Comparison of ENCODE assay signal across 1 cellular context in the genomic region with DNA sequence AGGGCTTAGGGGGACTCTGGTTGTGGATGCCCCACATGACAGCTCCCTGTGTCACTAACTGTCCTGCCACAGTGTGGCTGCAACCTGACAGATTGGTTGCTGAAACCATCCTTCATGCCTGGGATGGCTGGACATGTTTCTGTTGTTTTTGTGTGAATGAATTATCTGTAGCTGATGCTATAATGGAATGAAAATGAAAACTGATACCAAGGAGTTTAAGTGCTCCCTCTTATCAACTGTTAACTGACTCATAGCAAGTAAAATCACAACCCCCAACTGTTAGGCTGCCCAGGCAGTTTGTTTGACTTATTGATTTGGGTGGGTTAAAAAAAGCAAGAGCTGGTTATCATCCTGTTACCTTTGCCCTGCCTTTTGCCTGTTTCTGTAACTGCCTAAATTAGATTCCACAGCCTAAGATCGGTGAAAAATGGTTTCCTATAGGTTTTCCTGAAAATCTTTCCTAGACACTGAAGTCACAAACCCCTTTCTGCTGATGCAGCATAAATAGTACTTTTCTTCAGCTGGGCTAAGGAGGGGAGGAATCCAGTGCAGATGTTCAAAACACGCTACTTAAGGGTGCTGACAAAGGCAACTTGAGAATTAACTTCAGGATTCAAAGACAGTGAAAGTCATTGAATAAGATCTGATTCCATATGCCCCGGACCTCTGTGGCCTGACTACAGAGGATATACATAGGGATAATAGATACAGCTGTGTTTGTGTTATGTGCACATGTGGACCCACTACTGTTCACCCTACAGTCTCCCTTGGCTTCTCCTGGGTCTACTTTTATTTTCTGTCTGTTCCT.
TF ChIP-seq lines count a peak whose summit lies in the region.

No MANE protein-coding gene starts in this region.

TF ChIP-seq in HEK293, 187 proteins besides CTCF, POLR2A, EP300 and RAD21 (continues in another document):
- peak; percentile 86 for TF ChIP-seq KLF17 (tag by site-specific recombination; IDR thresholded peaks at IDR 0.05)
- TF ChIP-seq, protein P1, sequence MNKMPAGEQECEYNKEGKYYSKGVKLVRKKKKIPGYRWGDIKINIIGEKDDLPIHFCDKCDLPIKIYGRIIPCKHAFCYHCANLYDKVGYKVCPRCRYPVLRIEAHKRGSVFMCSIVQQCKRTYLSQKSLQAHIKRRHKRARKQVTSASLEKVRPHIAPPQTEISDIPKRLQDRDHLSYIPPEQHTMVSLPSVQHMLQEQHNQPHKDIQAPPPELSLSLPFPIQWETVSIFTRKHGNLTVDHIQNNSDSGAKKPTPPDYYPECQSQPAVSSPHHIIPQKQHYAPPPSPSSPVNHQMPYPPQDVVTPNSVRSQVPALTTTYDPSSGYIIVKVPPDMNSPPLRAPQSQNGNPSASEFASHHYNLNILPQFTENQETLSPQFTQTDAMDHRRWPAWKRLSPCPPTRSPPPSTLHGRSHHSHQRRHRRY (tag by site-specific recombination; IDR thresholded peaks at IDR 0.05) = no peak
- TF ChIP-seq ZBTB8A (tag by site-specific recombination; IDR thresholded peaks at IDR 0.05) = no peak
- TF ChIP-seq, protein P2, sequence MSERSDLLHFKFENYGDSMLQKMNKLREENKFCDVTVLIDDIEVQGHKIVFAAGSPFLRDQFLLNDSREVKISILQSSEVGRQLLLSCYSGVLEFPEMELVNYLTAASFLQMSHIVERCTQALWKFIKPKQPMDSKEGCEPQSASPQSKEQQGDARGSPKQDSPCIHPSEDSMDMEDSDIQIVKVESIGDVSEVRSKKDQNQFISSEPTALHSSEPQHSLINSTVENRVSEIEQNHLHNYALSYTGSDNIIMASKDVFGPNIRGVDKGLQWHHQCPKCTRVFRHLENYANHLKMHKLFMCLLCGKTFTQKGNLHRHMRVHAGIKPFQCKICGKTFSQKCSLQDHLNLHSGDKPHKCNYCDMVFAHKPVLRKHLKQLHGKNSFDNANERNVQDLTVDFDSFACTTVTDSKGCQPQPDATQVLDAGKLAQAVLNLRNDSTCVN (tag by site-specific recombination; optimal IDR thresholded peaks at IDR 0.05) = no peak
- TF ChIP-seq PRDM4 (tag by site-specific recombination; IDR thresholded peaks at IDR 0.05) = peak; percentile 49; the same call in 1 of the 2 replicates
- peak; percentile 74; the same call in 1 of the 2 replicates for TF ChIP-seq ZNF843 (tag by site-specific recombination; IDR thresholded peaks at IDR 0.05)
- peak; percentile 34; the same call in 1 of the 2 replicates for TF ChIP-seq SP7 (tag by site-specific recombination; IDR thresholded peaks at IDR 0.05)
- no peak for TF ChIP-seq ZNF48 (tag by site-specific recombination; IDR thresholded peaks at IDR 0.05)
- TF ChIP-seq ZNF654 (tag by site-specific recombination; IDR thresholded peaks at IDR 0.05; ENCODE audit: low read depth) = no peak
- TF ChIP-seq ZNF174 (tag by site-specific recombination; IDR thresholded peaks at IDR 0.05) = no peak
- TF ChIP-seq, protein P3, sequence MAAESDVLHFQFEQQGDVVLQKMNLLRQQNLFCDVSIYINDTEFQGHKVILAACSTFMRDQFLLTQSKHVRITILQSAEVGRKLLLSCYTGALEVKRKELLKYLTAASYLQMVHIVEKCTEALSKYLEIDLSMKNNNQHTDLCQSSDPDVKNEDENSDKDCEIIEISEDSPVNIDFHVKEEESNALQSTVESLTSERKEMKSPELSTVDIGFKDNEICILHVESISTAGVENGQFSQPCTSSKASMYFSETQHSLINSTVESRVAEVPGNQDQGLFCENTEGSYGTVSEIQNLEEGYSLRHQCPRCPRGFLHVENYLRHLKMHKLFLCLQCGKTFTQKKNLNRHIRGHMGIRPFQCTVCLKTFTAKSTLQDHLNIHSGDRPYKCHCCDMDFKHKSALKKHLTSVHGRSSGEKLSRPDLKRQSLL (tag by site-specific recombination; IDR thresholded peaks at IDR 0.05) = no peak
- peak; percentile 75 for TF ChIP-seq ZEB2 (tag by site-specific recombination; IDR thresholded peaks at IDR 0.05)
- TF ChIP-seq ZNF514 (tag by site-specific recombination; IDR thresholded peaks at IDR 0.05) = no peak
- no peak for TF ChIP-seq ZNF37A (tag by site-specific recombination; IDR thresholded peaks at IDR 0.05)
- no peak for TF ChIP-seq ZNF184 (tag by site-specific recombination; IDR thresholded peaks at IDR 0.05)
- TF ChIP-seq ZNF175 (tag by site-specific recombination; IDR thresholded peaks at IDR 0.05) = no peak
- TF ChIP-seq, protein P4, sequence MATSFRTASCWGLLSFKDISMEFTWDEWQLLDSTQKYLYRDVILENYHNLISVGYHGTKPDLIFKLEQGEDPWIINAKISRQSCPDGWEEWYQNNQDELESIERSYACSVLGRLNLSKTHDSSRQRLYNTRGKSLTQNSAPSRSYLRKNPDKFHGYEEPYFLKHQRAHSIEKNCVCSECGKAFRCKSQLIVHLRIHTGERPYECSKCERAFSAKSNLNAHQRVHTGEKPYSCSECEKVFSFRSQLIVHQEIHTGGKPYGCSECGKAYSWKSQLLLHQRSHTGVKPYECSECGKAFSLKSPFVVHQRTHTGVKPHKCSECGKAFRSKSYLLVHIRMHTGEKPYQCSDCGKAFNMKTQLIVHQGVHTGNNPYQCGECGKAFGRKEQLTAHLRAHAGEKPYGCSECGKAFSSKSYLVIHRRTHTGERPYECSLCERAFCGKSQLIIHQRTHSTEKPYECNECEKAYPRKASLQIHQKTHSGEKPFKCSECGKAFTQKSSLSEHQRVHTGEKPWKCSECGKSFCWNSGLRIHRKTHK (tag by site-specific recombination; IDR thresholded peaks at IDR 0.05) = no peak
- 0 out of 2 replicates have a peak, but pooled peaks have one; percentile 23 for TF ChIP-seq ZNF10 (tag by site-specific recombination; IDR thresholded peaks at IDR 0.05)
- no peak for TF ChIP-seq SETDB1 (IDR thresholded peaks at IDR 0.05; ENCODE audit: insufficient read length, low read length)
- TF ChIP-seq, protein P5, sequence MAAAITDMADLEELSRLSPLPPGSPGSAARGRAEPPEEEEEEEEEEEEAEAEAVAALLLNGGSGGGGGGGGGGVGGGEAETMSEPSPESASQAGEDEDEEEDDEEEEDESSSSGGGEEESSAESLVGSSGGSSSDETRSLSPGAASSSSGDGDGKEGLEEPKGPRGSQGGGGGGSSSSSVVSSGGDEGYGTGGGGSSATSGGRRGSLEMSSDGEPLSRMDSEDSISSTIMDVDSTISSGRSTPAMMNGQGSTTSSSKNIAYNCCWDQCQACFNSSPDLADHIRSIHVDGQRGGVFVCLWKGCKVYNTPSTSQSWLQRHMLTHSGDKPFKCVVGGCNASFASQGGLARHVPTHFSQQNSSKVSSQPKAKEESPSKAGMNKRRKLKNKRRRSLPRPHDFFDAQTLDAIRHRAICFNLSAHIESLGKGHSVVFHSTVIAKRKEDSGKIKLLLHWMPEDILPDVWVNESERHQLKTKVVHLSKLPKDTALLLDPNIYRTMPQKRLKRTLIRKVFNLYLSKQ (tag by site-specific recombination; IDR thresholded peaks at IDR 0.05; ENCODE audit: borderline replicate concordance) = no peak
- TF ChIP-seq ZNF366 (tag by site-specific recombination; conservative IDR thresholded peaks at IDR 0.05) = 0 out of 2 replicates have a peak, but pooled peaks have one; percentile 28
- peak; percentile 68 for TF ChIP-seq WT1 (tag by site-specific recombination; IDR thresholded peaks at IDR 0.05)
- TF ChIP-seq PRDM1 (tag by site-specific recombination; IDR thresholded peaks at IDR 0.05) = peak; percentile 67
- TF ChIP-seq ZFHX2 (tag by site-specific recombination; conservative IDR thresholded peaks at IDR 0.05) = no peak
- no peak for TF ChIP-seq ZBTB44 (tag by site-specific recombination; IDR thresholded peaks at IDR 0.05)
- TF ChIP-seq KLF10 (tag by site-specific recombination; IDR thresholded peaks at IDR 0.05) = 0 out of 2 replicates have a peak, but pooled peaks have one; percentile 38
- no peak for TF ChIP-seq ZNF292 (tag by site-specific recombination; IDR thresholded peaks at IDR 0.05; ENCODE audit: borderline replicate concordance, low read depth)
- TF ChIP-seq ZNF610 (tag by site-specific recombination; IDR thresholded peaks at IDR 0.05; ENCODE audit: borderline replicate concordance) = no peak
- 0 out of 2 replicates have a peak, but pooled peaks have one; percentile 34 for TF ChIP-seq TRIM28 (IDR thresholded peaks at IDR 0.05; ENCODE audit: borderline replicate concordance, low read length)
- TF ChIP-seq PRDM6 (tag by site-specific recombination; IDR thresholded peaks at IDR 0.05) = peak; percentile 82
- no peak for TF ChIP-seq ZNF658 (tag by site-specific recombination; IDR thresholded peaks at IDR 0.05)
- TF ChIP-seq, protein P6, sequence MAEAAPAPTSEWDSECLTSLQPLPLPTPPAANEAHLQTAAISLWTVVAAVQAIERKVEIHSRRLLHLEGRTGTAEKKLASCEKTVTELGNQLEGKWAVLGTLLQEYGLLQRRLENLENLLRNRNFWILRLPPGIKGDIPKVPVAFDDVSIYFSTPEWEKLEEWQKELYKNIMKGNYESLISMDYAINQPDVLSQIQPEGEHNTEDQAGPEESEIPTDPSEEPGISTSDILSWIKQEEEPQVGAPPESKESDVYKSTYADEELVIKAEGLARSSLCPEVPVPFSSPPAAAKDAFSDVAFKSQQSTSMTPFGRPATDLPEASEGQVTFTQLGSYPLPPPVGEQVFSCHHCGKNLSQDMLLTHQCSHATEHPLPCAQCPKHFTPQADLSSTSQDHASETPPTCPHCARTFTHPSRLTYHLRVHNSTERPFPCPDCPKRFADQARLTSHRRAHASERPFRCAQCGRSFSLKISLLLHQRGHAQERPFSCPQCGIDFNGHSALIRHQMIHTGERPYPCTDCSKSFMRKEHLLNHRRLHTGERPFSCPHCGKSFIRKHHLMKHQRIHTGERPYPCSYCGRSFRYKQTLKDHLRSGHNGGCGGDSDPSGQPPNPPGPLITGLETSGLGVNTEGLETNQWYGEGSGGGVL (tag by site-specific recombination; IDR thresholded peaks at IDR 0.05) = 0 out of 2 replicates have a peak, but pooled peaks have one; percentile 26
- TF ChIP-seq ZXDB (tag by site-specific recombination; IDR thresholded peaks at IDR 0.05) = peak; percentile 76
- 0 out of 2 replicates have a peak, but pooled peaks have one; percentile 29 for TF ChIP-seq ZNF664 (tag by site-specific recombination; IDR thresholded peaks at IDR 0.05)
